25 cellular contexts compared by ENCODE assay signal in genomic region chr1:116170901-116171589, GRCh38. TPM values are rescaled to one million over a fixed set of nuclear protein-coding genes. Genes with fewer than 3 reads are reported as not detected.
"Had no signal": no experiment of that assay in that cellular context is flagged by ENCODE, and none has a peak within 500 bp of the region (broad histone marks: within the 10 kb centered on the region; RNA-seq: fewer than 3 reads in every experiment).

No MANE protein-coding gene starts in this region.

- H3K27ac ChIP-seq: left ventricle myocardium inferior, ovary, right atrium auricular region, skin epidermis, tibial nerve, uterus had no signal

- H3K9me3 Mint-ChIP-seq: immature natural killer cell; memory B cell; naive thymus-derived CD4-positive, alpha-beta T cell; natural killer cell treated with Interleukin-12 subunit alpha and Interleukin-12 subunit beta and Interleukin-15 and Interleukin-18, amount 100 ng/mL, for 72 hours; stimulated activated effector memory CD8-positive, alpha-beta T cell treated with anti-CD3 and anti-CD28 coated beads, Interleukin-12 subunit alpha, Interleukin-12 subunit beta, amount 100 ng/mL, for 72 hours; stimulated activated naive CD8-positive, alpha-beta T cell treated with anti-CD3 and anti-CD28 coated beads, Interleukin-15, Interleukin-2, amounts not matched to agents 100 ng/mL and 50 ng/mL, for 24 hours; type B pancreatic cell had no signal

- H3K27me3 ChIP-seq: ovary, right atrium auricular region, tibial nerve, uterus had no signal

- H3K27ac Mint-ChIP-seq: immature natural killer cell; memory B cell; natural killer cell treated with Interleukin-12 subunit alpha and Interleukin-12 subunit beta and Interleukin-15 and Interleukin-18, amount 100 ng/mL, for 72 hours; progenitor cell of endocrine pancreas; stimulated activated effector memory CD8-positive, alpha-beta T cell treated with anti-CD3 and anti-CD28 coated beads, Interleukin-12 subunit alpha, Interleukin-12 subunit beta, amount 100 ng/mL, for 72 hours; stimulated activated naive CD8-positive, alpha-beta T cell treated with anti-CD3 and anti-CD28 coated beads, Interleukin-15, Interleukin-2, amounts not matched to agents 100 ng/mL and 50 ng/mL, for 24 hours; type B pancreatic cell had no signal

- DNase-seq: hypothalamus; immature natural killer cell; kidney; left ventricle myocardium inferior; midbrain; mucosa of descending colon; naive thymus-derived CD4-positive, alpha-beta T cell; ovary; stimulated activated CD4-positive, alpha-beta T cell treated with anti-CD3 and anti-CD28 coated beads, Interleukin-12 subunit alpha, Interleukin-12 subunit beta, amount 100 ng/mL, for 4 hours; stimulated activated CD4-positive, alpha-beta T cell treated with anti-CD3 and anti-CD28 coated beads, Interleukin-4, amount 100 ng/mL, for 24 hours; stimulated activated naive CD4-positive, alpha-beta T cell; uterus had no signal

- H3K27me3 Mint-ChIP-seq: memory B cell; natural killer cell treated with Interleukin-12 subunit alpha and Interleukin-12 subunit beta and Interleukin-15 and Interleukin-18, amount 100 ng/mL, for 72 hours had no signal

- H3K9me3 ChIP-seq: left ventricle myocardium inferior, mucosa of descending colon, ovary, right atrium auricular region, tibial nerve, uterus had no signal

- H3K36me3 Mint-ChIP-seq: immature natural killer cell; memory B cell; naive thymus-derived CD4-positive, alpha-beta T cell; natural killer cell treated with Interleukin-12 subunit alpha and Interleukin-12 subunit beta and Interleukin-15 and Interleukin-18, amount 100 ng/mL, for 72 hours; type B pancreatic cell had no signal

- H3K4me3 Mint-ChIP-seq: immature natural killer cell; memory B cell; naive thymus-derived CD4-positive, alpha-beta T cell; natural killer cell treated with Interleukin-12 subunit alpha and Interleukin-12 subunit beta and Interleukin-15 and Interleukin-18, amount 100 ng/mL, for 72 hours; stimulated activated effector memory CD8-positive, alpha-beta T cell treated with anti-CD3 and anti-CD28 coated beads, Interleukin-12 subunit alpha, Interleukin-12 subunit beta, amount 100 ng/mL, for 72 hours; stimulated activated naive CD8-positive, alpha-beta T cell treated with anti-CD3 and anti-CD28 coated beads, Interleukin-15, Interleukin-2, amounts not matched to agents 100 ng/mL and 50 ng/mL, for 24 hours; type B pancreatic cell had no signal

- H3K4me3 ChIP-seq: left ventricle myocardium inferior, lung, mucosa of descending colon, ovary, right atrium auricular region, skin epidermis, tibial nerve, uterus had no signal

- H3K36me3 ChIP-seq: left ventricle myocardium inferior, ovary, right atrium auricular region, tibial nerve, uterus had no signal

- H3K4me1 ChIP-seq: uterus had no signal

- ATAC-seq: mucosa of descending colon; naive thymus-derived CD4-positive, alpha-beta T cell; natural killer cell treated with Interleukin-12 subunit alpha and Interleukin-12 subunit beta and Interleukin-15 and Interleukin-18, amount 100 ng/mL, for 72 hours; sciatic nerve; stimulated activated effector memory CD8-positive, alpha-beta T cell treated with anti-CD3 and anti-CD28 coated beads, Interleukin-12 subunit alpha, Interleukin-12 subunit beta, amount 100 ng/mL, for 72 hours had no signal

RNA-seq across cellular contexts. Expression of gene MAB21L3, which starts 59.8 kb away (rescaled TPM):
- total RNA-seq: left ventricle myocardium inferior; natural killer cell treated with Interleukin-12 subunit alpha and Interleukin-12 subunit beta and Interleukin-15 and Interleukin-18, amount 100 ng/mL, for 72 hours; ovary; progenitor cell of endocrine pancreas; pulmonary artery endothelial cell; right atrium auricular region; sciatic nerve; uterus had no signal
- polyA plus RNA-seq: immature natural killer cell; naive thymus-derived CD4-positive, alpha-beta T cell; neural cell; ovary had no signal
